10 cellular contexts compared by ENCODE assay signal in genomic region chr10:132532174-132532573, GRCh38.
"Had no signal": no experiment of that assay in that cellular context is flagged by ENCODE, and none has a peak within 500 bp of the region (broad histone marks: within the 10 kb centered on the region; RNA-seq: fewer than 3 reads in every experiment).

No MANE protein-coding gene starts in this region.

- H3K36me3 ChIP-seq: left lung, vagina had no signal

- H3K27me3 ChIP-seq: vagina had no signal

- DNase-seq: activated CD4-positive, alpha-beta T cell treated with anti-CD3 and anti-CD28 coated beads, Interleukin-2, amount 50 U/mL, for 48 hours; activated naive CD8-positive, alpha-beta T cell treated with anti-CD3 and anti-CD28 coated beads for 36 hours; activated T-cell treated with anti-CD3 and anti-CD28 coated beads, Interleukin-2, amount 50 U/mL, for 4 hours; anterior cingulate cortex; immature natural killer cell; stimulated activated CD4-positive, alpha-beta T cell treated with anti-CD3 and anti-CD28 coated beads, Interleukin-15, amount 100 ng/mL, for 24 hours; T-helper 2 cell had no signal

- H3K4me1 ChIP-seq: foreskin keratinocyte had no signal

- H3K27ac ChIP-seq: foreskin keratinocyte, left lung, vagina had no signal

- ATAC-seq: activated T-cell treated with anti-CD3 and anti-CD28 coated beads, Interleukin-2, amount 50 U/mL, for 4 hours; foreskin keratinocyte; left lung had no signal

- H3K9me3 ChIP-seq: vagina had no signal

- H3K4me3 ChIP-seq: left lung, vagina had no signal
